21 cellular contexts compared by ENCODE assay signal in the genomic region with DNA sequence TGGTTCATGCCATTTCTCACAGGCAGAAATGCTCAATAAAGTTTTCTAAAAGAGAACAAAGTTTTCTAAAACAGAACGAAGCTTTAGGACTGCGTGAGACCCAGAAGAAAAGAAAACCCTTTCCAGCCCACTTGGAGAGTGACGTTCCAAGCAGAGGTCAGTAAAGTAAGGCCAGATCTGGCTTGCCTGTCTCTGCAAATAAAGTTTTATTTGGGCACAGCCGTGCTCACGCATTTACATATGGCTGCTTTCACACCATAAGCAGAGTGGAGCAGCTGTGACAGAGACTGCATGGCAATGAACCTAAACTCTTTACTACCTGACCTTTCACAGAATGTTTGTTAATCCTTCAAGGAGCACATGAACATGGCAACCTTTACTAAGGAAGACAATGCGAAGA. TPM values are rescaled to one million over a fixed set of nuclear protein-coding genes. Genes with fewer than 3 reads are reported as not detected.
DNase-seq lines count a peak whose midpoint lies in the region; ATAC-seq, FAIRE-seq and TF ChIP-seq lines count a peak whose summit lies in the region.
"Had no signal": no experiment of that assay in that cellular context is flagged by ENCODE, and none has a peak within 500 bp of the region (broad histone marks: within the 10 kb centered on the region; RNA-seq: fewer than 3 reads in every experiment).

No MANE protein-coding gene starts in this region.

- no peak for FAIRE-seq in GM12878 (lab: Jason Lieb, UNC)
- FAIRE-seq: RCC 7860 had no signal

- H3K27ac ChIP-seq in A673 (ENCODE audit: low read depth, low read length, poor library complexity, severe bottlenecking) (peak overlapping the region; percentile 21), GM12878 (ENCODE audit: control insufficient read depth, insufficient read depth) (no peak overlapping the region)

- no peak overlapping the region for H3K4me3 ChIP-seq in A673 (ENCODE audit: low read depth, low read length, poor library complexity, severe bottlenecking)
- H3K4me3 ChIP-seq in GM12878, result no peak overlapping the region
- H3K4me3 ChIP-seq: GM23338, MG63 had no signal

- H3K9ac ChIP-seq in GM12878 (ENCODE audit: control insufficient read depth, insufficient read depth, low read length), result no peak overlapping the region

- peaks cover 61% of the 10 kb centered on the region for H3K36me3 ChIP-seq in A673 (ENCODE audit: insufficient read depth, low read length, poor library complexity, severe bottlenecking)
- no peaks in the 10 kb centered on the region for H3K36me3 ChIP-seq in GM12878 (ENCODE audit: control insufficient read depth in 2 of 2, insufficient read depth in 2 of 2, low read length in 1 of 2)
- H3K36me3 ChIP-seq: MG63 had no signal

- no peaks in the 10 kb centered on the region for H4K20me1 ChIP-seq in GM12878 (ENCODE audit: control insufficient read depth, insufficient read depth)

- ATAC-seq in GM12878 (no peak), HG02970 (IDR thresholded peaks at IDR 0.05; ENCODE audit: low FRiP score, unreplicated experiment) (no peak)
- ATAC-seq: GM23338, HCT116 had no signal

- CTCF ChIA-PET in A673 (lab: Charles Lee) (no interaction called here), GM12878 (lab: Yijun Ruan, JAX) (no interaction called here)
- CTCF ChIA-PET in activated CD4-positive, alpha-beta memory T cell treated with anti-CD3 and anti-CD28 coated beads, Interleukin-2, amount 10 ng/mL, durations not matched to agents 7 days and 5 days (lab: Charles Lee), result no interaction called here

- RAD21 ChIA-PET in GM12878 (lab: Charles Lee; ENCODE audit: unreplicated experiment), result no interaction called here

- no peak overlapping the region for H2AFZ ChIP-seq in GM12878 (ENCODE audit: control insufficient read depth, low read depth, low read length)
- H2AFZ ChIP-seq: GM23338 had no signal

- no peak for DNase-seq in A673 (ENCODE audit: low spot score)
- DNase-seq in OCI-M1 (lab: John Stamatoyannopoulos, UW), result peak; percentile 23
- no peak for DNase-seq in GM12878 (ENCODE audit: low read depth, low spot score)
- DNase-seq in nephron progenitor cell, result no peak
- no peak for DNase-seq in DMS53 treated with DMSO at 0.1 percent for 48 hours (lab: John Stamatoyannopoulos, UW; ENCODE audit: unreplicated experiment)
- no peak for DNase-seq in activated CD4-positive, alpha-beta memory T cell treated with anti-CD3 and anti-CD28 coated beads, Interleukin-2, amount 10 ng/mL, durations not matched to agents 7 days and 5 days
- no peak for DNase-seq in OCI-M2 (lab: John Stamatoyannopoulos, UW; ENCODE audit: unreplicated experiment)
- DNase-seq: DMS79, MG63, NCI-H1048, NCI-H1417 treated with DMSO at 0.1 percent for 48 hours, NCI-H187, NCI-H2107, NCI-H748 treated with DMSO at 0.1 percent for 48 hours, Right ventricle myocardium superior had no signal

- 31% methylated on average over 6 of the region's 6 CpGs for WGBS in GM12878 (ENCODE audit: insufficient coverage, insufficient replicate concordance, low lambda C conversion rate, missing lambda C conversion rate)

- POLR2A ChIA-PET in A673 (lab: Charles Lee; ENCODE audit: low non-redundant PET), result no interaction called here
- POLR2A ChIA-PET in GM12878 (lab: Charles Lee), result no interaction called here
- POLR2A ChIA-PET in activated CD4-positive, alpha-beta memory T cell treated with anti-CD3 and anti-CD28 coated beads, Interleukin-2, amount 10 ng/mL, durations not matched to agents 7 days and 5 days (lab: Charles Lee), result no interaction called here

- H3K4me3 Mint-ChIP-seq in nephron progenitor cell, result no peak overlapping the region
- no peak overlapping the region for H3K4me3 Mint-ChIP-seq in activated CD4-positive, alpha-beta memory T cell treated with anti-CD3 and anti-CD28 coated beads, Interleukin-2, amount 10 ng/mL, durations not matched to agents 7 days and 5 days
- H3K4me3 Mint-ChIP-seq: CD14-positive monocyte; GM23338; T-helper 1 cell treated with Interleukin-12 subunit alpha and Interleukin-12 subunit beta and Interleukin-4 antibody, amounts not matched to agents 30 μg/mL and 1 μg/mL, for 36 hours had no signal

- no peaks in the 10 kb centered on the region for H3K9me3 ChIP-seq in A673 (ENCODE audit: low read depth, low read length, poor library complexity, severe bottlenecking)
- no peaks in the 10 kb centered on the region for H3K9me3 ChIP-seq in GM12878 (replicated peaks; ENCODE audit: control insufficient read depth, insufficient read depth, low read length)
- H3K9me3 ChIP-seq: MG63 had no signal

- H3K36me3 Mint-ChIP-seq in nephron progenitor cell (ENCODE audit: low read depth), result no peaks in the 10 kb centered on the region
- no peaks in the 10 kb centered on the region for H3K36me3 Mint-ChIP-seq in activated CD4-positive, alpha-beta memory T cell treated with anti-CD3 and anti-CD28 coated beads, Interleukin-2, amount 10 ng/mL, durations not matched to agents 7 days and 5 days (ENCODE audit: low read depth)

- no peak for TF ChIP-seq POLR2A in GM12878 (IDR thresholded peaks at IDR 0.05; ENCODE audit: low read depth, low read length)

- no peak for TF ChIP-seq RAD21 in GM12878 (IDR thresholded peaks at IDR 0.05; ENCODE audit: insufficient read depth, low read depth, low read length)

- TF ChIP-seq EP300 in GM12878 (IDR thresholded peaks at IDR 0.05; ENCODE audit: borderline replicate concordance in 1 of 2, control insufficient read depth in 1 of 2, low read depth in 2 of 2, low read length in 2 of 2), result no peak

- H3K4me1 ChIP-seq in A673 (ENCODE audit: insufficient read depth, low read length, poor library complexity, severe bottlenecking) (peaks cover 82% of the 10 kb centered on the region), GM12878 (ENCODE audit: control insufficient read depth, insufficient read depth, low read length) (no peaks in the 10 kb centered on the region)

- no peaks in the 10 kb centered on the region for H3K27me3 Mint-ChIP-seq in nephron progenitor cell (ENCODE audit: low read depth, poor library complexity)
- H3K27me3 Mint-ChIP-seq in activated CD4-positive, alpha-beta memory T cell treated with anti-CD3 and anti-CD28 coated beads, Interleukin-2, amount 10 ng/mL, durations not matched to agents 7 days and 5 days, result no peaks in the 10 kb centered on the region

- in situ Hi-C loops in GM12878 (cut with MboI), result no loop called here

- peak overlapping the region; percentile 43 for H3K27ac Mint-ChIP-seq in nephron progenitor cell
- H3K27ac Mint-ChIP-seq in activated CD4-positive, alpha-beta memory T cell treated with anti-CD3 and anti-CD28 coated beads, Interleukin-2, amount 10 ng/mL, durations not matched to agents 7 days and 5 days, result no peak overlapping the region
- H3K27ac Mint-ChIP-seq: T-helper 1 cell treated with Interleukin-12 subunit alpha and Interleukin-12 subunit beta and Interleukin-4 antibody, amounts not matched to agents 30 μg/mL and 1 μg/mL, for 36 hours had no signal

- SMC1A ChIA-PET in GM12878 (lab: Charles Lee; ENCODE audit: uncharacterized antibody, unreplicated experiment), result no interaction called here

- H3K27me3 ChIP-seq in A673 (replicated peaks; ENCODE audit: insufficient read depth, low read depth, low read length, poor library complexity) (no peaks in the 10 kb centered on the region), GM12878 (replicated peaks in 1 of 2; ENCODE audit: control insufficient read depth in 2 of 2, insufficient read depth in 2 of 2, low read length in 1 of 2) (peaks cover 0 to 4% of the 10 kb centered on the region in 2 experiments; a peak in 1 of 4 replicates)
- H3K27me3 ChIP-seq: MG63 had no signal

- no peak overlapping the region for H3K4me2 ChIP-seq in GM12878 (ENCODE audit: control insufficient read depth, insufficient read depth)
- H3K4me2 ChIP-seq: GM23338 had no signal

- intact Hi-C loops in A673 (cut with micrococcal nuclease; ENCODE audit: unreplicated experiment) (no loop called here), GM12878 (cut with micrococcal nuclease; ENCODE audit: unreplicated experiment) (no loop called here)

- BruUV-seq in A673 (replicated peaks; lab: Mats Ljungman, UMichigan) (no TSS peak), GM12878 (replicated peaks; lab: Mats Ljungman, UMichigan) (no TSS peak)

- peaks cover 76% of the 10 kb centered on the region for H3K4me1 Mint-ChIP-seq in nephron progenitor cell
- peaks cover 15% of the 10 kb centered on the region for H3K4me1 Mint-ChIP-seq in activated CD4-positive, alpha-beta memory T cell treated with anti-CD3 and anti-CD28 coated beads, Interleukin-2, amount 10 ng/mL, durations not matched to agents 7 days and 5 days

- H3K79me2 ChIP-seq in GM12878 (ENCODE audit: control insufficient read depth, insufficient read depth, low read length), result no peaks in the 10 kb centered on the region

- no peaks in the 10 kb centered on the region for H3K9me3 Mint-ChIP-seq in nephron progenitor cell
- H3K9me3 Mint-ChIP-seq in activated CD4-positive, alpha-beta memory T cell treated with anti-CD3 and anti-CD28 coated beads, Interleukin-2, amount 10 ng/mL, durations not matched to agents 7 days and 5 days, result no peaks in the 10 kb centered on the region
- H3K9me3 Mint-ChIP-seq: GM23338; T-helper 1 cell treated with Interleukin-12 subunit alpha and Interleukin-12 subunit beta and Interleukin-4 antibody, amounts not matched to agents 30 μg/mL and 1 μg/mL, for 36 hours had no signal

- TF ChIP-seq CTCF in A673 (conservative IDR thresholded peaks at IDR 0.05; ENCODE audit: low read depth, low read length) (no peak), GM12878 (IDR thresholded peaks at IDR 0.05 in 2 of 3, conservative IDR thresholded peaks at IDR 0.05 in 1 of 3; ENCODE audit: control insufficient read depth in 2 of 3, extremely low read depth in 1 of 3, insufficient read depth in 1 of 3, low read depth in 3 of 3, low read length in 3 of 3) (no peak), nephron progenitor cell (IDR thresholded peaks at IDR 0.05) (no peak)

RNA-seq across cellular contexts. Expression of gene IRS2, which starts 23.6 kb away (rescaled TPM):
- total RNA-seq in A673 (2021) (135 TPM in 2 replicates), GM12878 (2014; rRNA removed) (not detected in 2 replicates), GM12878 (2014; rRNA removed; fragmentation: Illumina TruSeq; extraction: Trizol) (not detected in 2 replicates), GM12878 (2021) (0.08 and 0.10 TPM in 2 replicates)
- not detected in 2 replicates for total RNA-seq in GM12878 (2013; cell fraction: nucleolus; rRNA removed)
- 0.08 TPM for polyA plus RNA-seq in GM12878 (2011; ENCODE audit: low read depth)
- polyA plus RNA-seq in GM12878 (2011; rRNA removed) (0.31 and 0.35 TPM in 2 replicates), GM12878 (2014; fragmentation: Illumina TruSeq; extraction: Trizol) (0.01 TPM in 1 of 2 replicates, not detected in the other), GM12878 (2014; fragmentation: Nextera tagmentation; extraction: Ambion mirVana) (under 1 TPM in 1 of 2 experiments, not detected in 1; 0.03 TPM), GM12878 (2014; rRNA removed) (0.03 TPM in 1 of 2 replicates, not detected in the other), GM12878 (2016; fragmentation: Nextera tagmentation; extraction: Ambion mirVana) (not detected)
- 0.15 TPM in 2 replicates for polyA plus RNA-seq in GM12878 (2011; cell fraction: cytosol; rRNA removed)
- 0.75 and 0.82 TPM in 2 replicates for polyA plus RNA-seq in GM12878 (2011; cell fraction: nucleus; rRNA removed)
- polyA plus RNA-seq in GM12878 (2012), result 0.23 and 0.32 TPM in 2 replicates
- polyA minus RNA-seq in GM12878 (2011; rRNA and poly(A)+ RNA removed), result 0.15 and 0.31 TPM in 2 replicates
- 0.10 and 0.53 TPM in 2 replicates for polyA minus RNA-seq in GM12878 (2011; cell fraction: cytosol; rRNA and poly(A)+ RNA removed)
- 1.6 and 2.7 TPM in 2 replicates for polyA minus RNA-seq in GM12878 (2011; cell fraction: nucleus; rRNA and poly(A)+ RNA removed)
- 1 to 10 TPM; 7.9 to 8.1 TPM for total RNA-seq in activated CD4-positive, alpha-beta memory T cell treated with anti-CD3 and anti-CD28 coated beads, Interleukin-2, amount 10 ng/mL, durations not matched to agents 7 days and 5 days

Comparison
In these comparisons a context has a peak if more than half of its experiments do, and no peak if none do; other contexts are left out.
1. RNA of gene IRS2, which starts 23.6 kb away (total RNA-seq): 135 TPM in A673; 7.9 to 8.1 TPM in activated CD4-positive, alpha-beta memory T cell treated with anti-CD3 and anti-CD28 coated beads, Interleukin-2, amount 10 ng/mL, durations not matched to agents 7 days and 5 days and 0.08 to 0.10 TPM in GM12878; every median in the first group is over 10 times any median in the second.